17 cellular contexts compared by ENCODE assay signal in genomic region chr21:37594472-37594951, GRCh38.
DNase-seq lines count a peak whose midpoint lies in the region; ATAC-seq and TF ChIP-seq lines count a peak whose summit lies in the region.
"Had no signal": no experiment of that assay in that cellular context is flagged by ENCODE, and none has a peak within 500 bp of the region (broad histone marks: within the 10 kb centered on the region; RNA-seq: fewer than 3 reads in every experiment).

No MANE protein-coding gene starts in this region.

- no peaks in the 10 kb centered on the region for H3K9me3 Mint-ChIP-seq in osteocyte (ENCODE audit: unreplicated experiment)
- H3K9me3 Mint-ChIP-seq: CD4-positive, alpha-beta T cell; HFFc6 had no signal

- ATAC-seq in HG02981 (IDR thresholded peaks at IDR 0.05; ENCODE audit: unreplicated experiment) = no peak

- H3K4me3 ChIP-seq in left ventricle myocardium inferior = peak overlapping the region; percentile 43
- H3K4me3 ChIP-seq in HUES6 (ENCODE audit: low read depth, low read length) = peak overlapping the region; percentile 8; the same call in 1 of the 2 replicates
- no peak overlapping the region for H3K4me3 ChIP-seq in esophagus muscularis mucosa

- DNase-seq in left ventricle myocardium inferior = no peak
- no peak for DNase-seq in cardiac septum (ENCODE audit: low spot score)
- peak; percentile 64 for DNase-seq in esophagus muscularis mucosa (ENCODE audit: extremely low spot score)
- DNase-seq in osteocyte (ENCODE audit: extremely low spot score, unreplicated experiment) = peak; percentile 69
- no peak for DNase-seq in stimulated activated CD4-positive, alpha-beta T cell treated with anti-CD3 and anti-CD28 coated beads, Interleukin-15, amount 100 ng/mL, for 24 hours
- DNase-seq in activated gamma-delta T cell treated with Interleukin-2 at 50 U/mL for 16 hours = no peak
- DNase-seq: C1 segment of cervical spinal cord; CD4-positive, alpha-beta T cell; DMS79; GOT3; HCEC 1CT; HFFc6; IMR-90 had no signal

- no peak for TF ChIP-seq POLR2A in esophagus muscularis mucosa (IDR thresholded peaks at IDR 0.05; ENCODE audit: low read depth)

- no peaks in the 10 kb centered on the region for H3K27me3 Mint-ChIP-seq in osteocyte (ENCODE audit: unreplicated experiment)

- TF ChIP-seq EP300 in esophagus muscularis mucosa (IDR thresholded peaks at IDR 0.05) = no peak

- TF ChIP-seq CTCF in left ventricle myocardium inferior (IDR thresholded peaks at IDR 0.05; ENCODE audit: borderline replicate concordance) (no peak), esophagus muscularis mucosa (IDR thresholded peaks at IDR 0.05) (no peak), osteocyte (IDR thresholded peaks at IDR 0.05) (no peak)

- H3K36me3 Mint-ChIP-seq in osteocyte (ENCODE audit: unreplicated experiment) = no peaks in the 10 kb centered on the region

- no peaks in the 10 kb centered on the region for H3K4me1 Mint-ChIP-seq in osteocyte (ENCODE audit: unreplicated experiment)
- H3K4me1 Mint-ChIP-seq: B cell had no signal

- no peak overlapping the region for H3K27ac Mint-ChIP-seq in osteocyte (ENCODE audit: unreplicated experiment)
- H3K27ac Mint-ChIP-seq: B cell; CD4-positive, alpha-beta T cell; HFFc6 had no signal

- H3K9ac ChIP-seq in HUES6 (ENCODE audit: low read length) = peak overlapping the region; percentile 71

- WGBS in esophagus muscularis mucosa = 89% methylated on average over 15 of the region's 15 CpGs

- H3K27me3 ChIP-seq in left ventricle myocardium inferior (ENCODE audit: low read depth) (no peaks in the 10 kb centered on the region), HUES6 (ENCODE audit: control insufficient read depth, insufficient read depth, low read length) (no peaks in the 10 kb centered on the region), esophagus muscularis mucosa (peaks cover 0 to 4% (median 0%) of the 10 kb centered on the region in 4 donors)

- H3K4me1 ChIP-seq in left ventricle myocardium inferior = peaks cover 21% of the 10 kb centered on the region
- H3K4me1 ChIP-seq in HUES6 (ENCODE audit: control insufficient read depth, insufficient read depth, low read length) = peaks cover 34% of the 10 kb centered on the region
- H3K4me1 ChIP-seq in esophagus muscularis mucosa = peaks cover 0 to 10% (median 0%) of the 10 kb centered on the region in 4 donors

- H3K9me3 ChIP-seq in left ventricle myocardium inferior (replicated peaks) (no peaks in the 10 kb centered on the region), HUES6 (ENCODE audit: control insufficient read depth, insufficient read depth, low read depth, low read length) (peaks cover 13% of the 10 kb centered on the region), esophagus muscularis mucosa (no peaks in the 10 kb centered on the region)

- H3K27ac ChIP-seq in left ventricle myocardium inferior (replicated peaks) = no peak overlapping the region
- peak overlapping the region; percentile 96; the same call in 1 of the 2 replicates for H3K27ac ChIP-seq in HUES6 (ENCODE audit: low read depth, low read length)
- H3K27ac ChIP-seq in esophagus muscularis mucosa (replicated peaks in 1 of 4) = no peak overlapping the region
- H3K27ac ChIP-seq: HL-60 had no signal

- no peaks in the 10 kb centered on the region for H3K36me3 ChIP-seq in left ventricle myocardium inferior
- no peaks in the 10 kb centered on the region for H3K36me3 ChIP-seq in HUES6 (ENCODE audit: control insufficient read depth, insufficient read depth, low read length)
- H3K36me3 ChIP-seq in esophagus muscularis mucosa = no peaks in the 10 kb centered on the region

- intact Hi-C loops in left ventricle myocardium inferior (cut with micrococcal nuclease) = no loop called here
- intact Hi-C loops in cardiac septum (cut with DNase I) = no loop called here
- intact Hi-C loops in esophagus muscularis mucosa (cut with DNase I) = no loop called here

- H3K4me3 Mint-ChIP-seq in osteocyte (ENCODE audit: unreplicated experiment) = no peak overlapping the region
- H3K4me3 Mint-ChIP-seq: B cell; CD4-positive, alpha-beta T cell; HFFc6 had no signal

Comparison
In these comparisons a context has a peak if more than half of its experiments do, and no peak if none do; other contexts are left out.
1. DNase-seq: peak in esophagus muscularis mucosa (single experiment) and osteocyte (single experiment); none in left ventricle myocardium inferior (single experiment), cardiac septum (single experiment), stimulated activated CD4-positive, alpha-beta T cell treated with anti-CD3 and anti-CD28 coated beads, Interleukin-15, amount 100 ng/mL, for 24 hours (single experiment) and activated gamma-delta T cell treated with Interleukin-2 at 50 U/mL for 16 hours (single experiment).
2. H3K4me3 ChIP-seq: peak in left ventricle myocardium inferior (single experiment) and HUES6 (single experiment); none in esophagus muscularis mucosa (0 of 4).